1 cellular context compared by ENCODE assay signal in the genomic region with DNA sequence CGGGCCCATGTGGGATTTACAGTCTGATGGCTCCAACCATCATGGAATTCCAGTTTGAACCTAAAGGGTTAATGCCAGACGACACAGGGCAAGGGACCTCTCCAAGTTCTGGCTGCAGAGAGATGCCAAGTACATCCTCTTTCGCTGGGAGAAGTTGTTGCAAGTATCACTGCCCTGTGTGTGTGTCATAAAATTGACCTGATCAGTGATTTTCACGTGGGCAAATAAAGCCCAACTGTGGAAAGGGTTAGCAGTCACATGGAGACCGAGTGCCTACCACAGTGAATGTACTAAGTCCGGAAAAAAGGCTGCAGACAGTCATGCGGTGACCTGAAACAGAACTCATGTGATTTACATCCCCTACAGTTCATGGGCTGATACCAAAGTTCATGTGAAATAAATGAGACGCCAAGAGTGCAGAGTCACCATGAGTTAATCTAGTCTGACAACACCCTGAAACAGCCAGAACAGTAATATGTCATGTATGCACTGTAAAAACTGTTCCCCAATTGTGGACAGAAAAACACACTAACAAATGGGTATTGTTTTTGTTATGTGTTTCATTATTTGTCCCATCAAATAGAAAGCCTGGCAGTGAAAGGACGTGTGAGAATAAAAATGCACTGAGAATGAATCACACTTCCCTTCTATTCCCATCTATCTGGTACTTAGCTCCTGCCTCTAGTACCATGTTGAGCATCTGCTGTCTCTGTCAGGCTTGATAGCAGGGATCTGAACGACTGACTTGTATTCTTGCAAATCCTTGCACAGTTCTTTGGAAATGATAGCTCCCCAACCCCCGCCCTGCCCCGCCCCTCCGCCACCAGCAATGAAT.
TF ChIP-seq lines count a peak whose summit lies in the region.

No MANE protein-coding gene starts in this region.

TF ChIP-seq in K562, 482 proteins besides CTCF, POLR2A, EP300 and RAD21 (continued from another document and continues in another):
- TF ChIP-seq, protein P1, sequence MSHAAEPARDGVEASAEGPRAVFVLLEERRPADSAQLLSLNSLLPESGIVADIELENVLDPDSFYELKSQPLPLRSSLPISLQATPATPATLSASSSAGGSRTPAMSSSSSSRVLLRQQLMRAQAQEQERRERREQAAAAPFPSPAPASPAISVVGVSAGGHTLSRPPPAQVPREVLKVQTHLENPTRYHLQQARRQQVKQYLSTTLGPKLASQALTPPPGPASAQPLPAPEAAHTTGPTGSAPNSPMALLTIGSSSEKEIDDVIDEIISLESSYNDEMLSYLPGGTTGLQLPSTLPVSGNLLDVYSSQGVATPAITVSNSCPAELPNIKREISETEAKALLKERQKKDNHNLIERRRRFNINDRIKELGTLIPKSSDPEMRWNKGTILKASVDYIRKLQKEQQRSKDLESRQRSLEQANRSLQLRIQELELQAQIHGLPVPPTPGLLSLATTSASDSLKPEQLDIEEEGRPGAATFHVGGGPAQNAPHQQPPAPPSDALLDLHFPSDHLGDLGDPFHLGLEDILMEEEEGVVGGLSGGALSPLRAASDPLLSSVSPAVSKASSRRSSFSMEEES (CRISPR knock-in tag; IDR thresholded peaks at IDR 0.05) = 0 out of 2 replicates have a peak, but pooled peaks have one; percentile 9
- peak; percentile 66; the same call in 1 of the 2 replicates for TF ChIP-seq MAFF (IDR thresholded peaks at IDR 0.05; ENCODE audit: low read length)
- 0 out of 2 replicates have a peak, but pooled peaks have one; percentile 3 for TF ChIP-seq JUND (IDR thresholded peaks at IDR 0.05; ENCODE audit: borderline replicate concordance, low read depth, low read length)
- peak; percentile 69; the same call in 1 of the 3 replicates for TF ChIP-seq JUND (tag; IDR thresholded peaks at IDR 0.05; ENCODE audit: borderline replicate concordance, low read depth, low read length)
- TF ChIP-seq ZNF197 (CRISPR knock-in tag; IDR thresholded peaks at IDR 0.05; ENCODE audit: low read depth) = peak; percentile 44; the same call in 1 of the 2 replicates
- TF ChIP-seq MAFG (tag; conservative IDR thresholded peaks at IDR 0.05) = peak; percentile 89
- TF ChIP-seq, protein P2, sequence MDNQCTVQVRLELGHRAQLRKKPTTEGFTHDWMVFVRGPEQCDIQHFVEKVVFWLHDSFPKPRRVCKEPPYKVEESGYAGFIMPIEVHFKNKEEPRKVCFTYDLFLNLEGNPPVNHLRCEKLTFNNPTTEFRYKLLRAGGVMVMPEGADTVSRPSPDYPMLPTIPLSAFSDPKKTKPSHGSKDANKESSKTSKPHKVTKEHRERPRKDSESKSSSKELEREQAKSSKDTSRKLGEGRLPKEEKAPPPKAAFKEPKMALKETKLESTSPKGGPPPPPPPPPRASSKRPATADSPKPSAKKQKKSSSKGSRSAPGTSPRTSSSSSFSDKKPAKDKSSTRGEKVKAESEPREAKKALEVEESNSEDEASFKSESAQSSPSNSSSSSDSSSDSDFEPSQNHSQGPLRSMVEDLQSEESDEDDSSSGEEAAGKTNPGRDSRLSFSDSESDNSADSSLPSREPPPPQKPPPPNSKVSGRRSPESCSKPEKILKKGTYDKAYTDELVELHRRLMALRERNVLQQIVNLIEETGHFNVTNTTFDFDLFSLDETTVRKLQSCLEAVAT (IDR thresholded peaks at IDR 0.05) = 0 out of 4 replicates have a peak, but pooled peaks of 1 of the 2 experiments have one; percentile 49
- TF ChIP-seq C11orf30 (IDR thresholded peaks at IDR 0.05; ENCODE audit: low read depth) = peak; percentile 84
- TF ChIP-seq ELF1 (tag; IDR thresholded peaks at IDR 0.05) = peak; percentile 47; the same call in 1 of the 2 replicates
- TF ChIP-seq ZNF184 (CRISPR knock-in tag; IDR thresholded peaks at IDR 0.05) = no peak
- no peak for TF ChIP-seq KLF10 (CRISPR knock-in tag; IDR thresholded peaks at IDR 0.05)
- TF ChIP-seq, protein P3, sequence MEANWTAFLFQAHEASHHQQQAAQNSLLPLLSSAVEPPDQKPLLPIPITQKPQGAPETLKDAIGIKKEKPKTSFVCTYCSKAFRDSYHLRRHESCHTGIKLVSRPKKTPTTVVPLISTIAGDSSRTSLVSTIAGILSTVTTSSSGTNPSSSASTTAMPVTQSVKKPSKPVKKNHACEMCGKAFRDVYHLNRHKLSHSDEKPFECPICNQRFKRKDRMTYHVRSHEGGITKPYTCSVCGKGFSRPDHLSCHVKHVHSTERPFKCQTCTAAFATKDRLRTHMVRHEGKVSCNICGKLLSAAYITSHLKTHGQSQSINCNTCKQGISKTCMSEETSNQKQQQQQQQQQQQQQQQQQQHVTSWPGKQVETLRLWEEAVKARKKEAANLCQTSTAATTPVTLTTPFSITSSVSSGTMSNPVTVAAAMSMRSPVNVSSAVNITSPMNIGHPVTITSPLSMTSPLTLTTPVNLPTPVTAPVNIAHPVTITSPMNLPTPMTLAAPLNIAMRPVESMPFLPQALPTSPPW (CRISPR knock-in tag; IDR thresholded peaks at IDR 0.05) = 0 out of 2 replicates have a peak, but pooled peaks have one; percentile 8
- TF ChIP-seq NFE2 (IDR thresholded peaks at IDR 0.05; ENCODE audit: low read depth) = peak; percentile 82
- TF ChIP-seq JUNB (CRISPR knock-in tag; conservative IDR thresholded peaks at IDR 0.05) = no peak
- no peak for TF ChIP-seq POLR2G (IDR thresholded peaks at IDR 0.05; ENCODE audit: low read depth, low read length)
- TF ChIP-seq, protein P4, sequence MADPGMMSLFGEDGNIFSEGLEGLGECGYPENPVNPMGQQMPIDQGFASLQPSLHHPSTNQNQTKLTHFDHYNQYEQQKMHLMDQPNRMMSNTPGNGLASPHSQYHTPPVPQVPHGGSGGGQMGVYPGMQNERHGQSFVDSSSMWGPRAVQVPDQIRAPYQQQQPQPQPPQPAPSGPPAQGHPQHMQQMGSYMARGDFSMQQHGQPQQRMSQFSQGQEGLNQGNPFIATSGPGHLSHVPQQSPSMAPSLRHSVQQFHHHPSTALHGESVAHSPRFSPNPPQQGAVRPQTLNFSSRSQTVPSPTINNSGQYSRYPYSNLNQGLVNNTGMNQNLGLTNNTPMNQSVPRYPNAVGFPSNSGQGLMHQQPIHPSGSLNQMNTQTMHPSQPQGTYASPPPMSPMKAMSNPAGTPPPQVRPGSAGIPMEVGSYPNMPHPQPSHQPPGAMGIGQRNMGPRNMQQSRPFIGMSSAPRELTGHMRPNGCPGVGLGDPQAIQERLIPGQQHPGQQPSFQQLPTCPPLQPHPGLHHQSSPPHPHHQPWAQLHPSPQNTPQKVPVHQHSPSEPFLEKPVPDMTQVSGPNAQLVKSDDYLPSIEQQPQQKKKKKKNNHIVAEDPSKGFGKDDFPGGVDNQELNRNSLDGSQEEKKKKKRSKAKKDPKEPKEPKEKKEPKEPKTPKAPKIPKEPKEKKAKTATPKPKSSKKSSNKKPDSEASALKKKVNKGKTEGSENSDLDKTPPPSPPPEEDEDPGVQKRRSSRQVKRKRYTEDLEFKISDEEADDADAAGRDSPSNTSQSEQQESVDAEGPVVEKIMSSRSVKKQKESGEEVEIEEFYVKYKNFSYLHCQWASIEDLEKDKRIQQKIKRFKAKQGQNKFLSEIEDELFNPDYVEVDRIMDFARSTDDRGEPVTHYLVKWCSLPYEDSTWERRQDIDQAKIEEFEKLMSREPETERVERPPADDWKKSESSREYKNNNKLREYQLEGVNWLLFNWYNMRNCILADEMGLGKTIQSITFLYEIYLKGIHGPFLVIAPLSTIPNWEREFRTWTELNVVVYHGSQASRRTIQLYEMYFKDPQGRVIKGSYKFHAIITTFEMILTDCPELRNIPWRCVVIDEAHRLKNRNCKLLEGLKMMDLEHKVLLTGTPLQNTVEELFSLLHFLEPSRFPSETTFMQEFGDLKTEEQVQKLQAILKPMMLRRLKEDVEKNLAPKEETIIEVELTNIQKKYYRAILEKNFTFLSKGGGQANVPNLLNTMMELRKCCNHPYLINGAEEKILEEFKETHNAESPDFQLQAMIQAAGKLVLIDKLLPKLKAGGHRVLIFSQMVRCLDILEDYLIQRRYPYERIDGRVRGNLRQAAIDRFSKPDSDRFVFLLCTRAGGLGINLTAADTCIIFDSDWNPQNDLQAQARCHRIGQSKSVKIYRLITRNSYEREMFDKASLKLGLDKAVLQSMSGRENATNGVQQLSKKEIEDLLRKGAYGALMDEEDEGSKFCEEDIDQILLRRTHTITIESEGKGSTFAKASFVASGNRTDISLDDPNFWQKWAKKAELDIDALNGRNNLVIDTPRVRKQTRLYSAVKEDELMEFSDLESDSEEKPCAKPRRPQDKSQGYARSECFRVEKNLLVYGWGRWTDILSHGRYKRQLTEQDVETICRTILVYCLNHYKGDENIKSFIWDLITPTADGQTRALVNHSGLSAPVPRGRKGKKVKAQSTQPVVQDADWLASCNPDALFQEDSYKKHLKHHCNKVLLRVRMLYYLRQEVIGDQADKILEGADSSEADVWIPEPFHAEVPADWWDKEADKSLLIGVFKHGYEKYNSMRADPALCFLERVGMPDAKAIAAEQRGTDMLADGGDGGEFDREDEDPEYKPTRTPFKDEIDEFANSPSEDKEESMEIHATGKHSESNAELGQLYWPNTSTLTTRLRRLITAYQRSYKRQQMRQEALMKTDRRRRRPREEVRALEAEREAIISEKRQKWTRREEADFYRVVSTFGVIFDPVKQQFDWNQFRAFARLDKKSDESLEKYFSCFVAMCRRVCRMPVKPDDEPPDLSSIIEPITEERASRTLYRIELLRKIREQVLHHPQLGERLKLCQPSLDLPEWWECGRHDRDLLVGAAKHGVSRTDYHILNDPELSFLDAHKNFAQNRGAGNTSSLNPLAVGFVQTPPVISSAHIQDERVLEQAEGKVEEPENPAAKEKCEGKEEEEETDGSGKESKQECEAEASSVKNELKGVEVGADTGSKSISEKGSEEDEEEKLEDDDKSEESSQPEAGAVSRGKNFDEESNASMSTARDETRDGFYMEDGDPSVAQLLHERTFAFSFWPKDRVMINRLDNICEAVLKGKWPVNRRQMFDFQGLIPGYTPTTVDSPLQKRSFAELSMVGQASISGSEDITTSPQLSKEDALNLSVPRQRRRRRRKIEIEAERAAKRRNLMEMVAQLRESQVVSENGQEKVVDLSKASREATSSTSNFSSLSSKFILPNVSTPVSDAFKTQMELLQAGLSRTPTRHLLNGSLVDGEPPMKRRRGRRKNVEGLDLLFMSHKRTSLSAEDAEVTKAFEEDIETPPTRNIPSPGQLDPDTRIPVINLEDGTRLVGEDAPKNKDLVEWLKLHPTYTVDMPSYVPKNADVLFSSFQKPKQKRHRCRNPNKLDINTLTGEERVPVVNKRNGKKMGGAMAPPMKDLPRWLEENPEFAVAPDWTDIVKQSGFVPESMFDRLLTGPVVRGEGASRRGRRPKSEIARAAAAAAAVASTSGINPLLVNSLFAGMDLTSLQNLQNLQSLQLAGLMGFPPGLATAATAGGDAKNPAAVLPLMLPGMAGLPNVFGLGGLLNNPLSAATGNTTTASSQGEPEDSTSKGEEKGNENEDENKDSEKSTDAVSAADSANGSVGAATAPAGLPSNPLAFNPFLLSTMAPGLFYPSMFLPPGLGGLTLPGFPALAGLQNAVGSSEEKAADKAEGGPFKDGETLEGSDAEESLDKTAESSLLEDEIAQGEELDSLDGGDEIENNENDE (IDR thresholded peaks at IDR 0.05; ENCODE audit: low read depth, low read length) = no peak
- TF ChIP-seq ZNF224 (CRISPR knock-in tag; IDR thresholded peaks at IDR 0.05) = no peak
- TF ChIP-seq HDAC1 (IDR thresholded peaks at IDR 0.05) = 0 out of 4 replicates have a peak, but pooled peaks of 1 of the 2 experiments have one; percentile 25
- peak; percentile 30; the same call in 1 of the 2 replicates for TF ChIP-seq ZNF766 (CRISPR knock-in tag; conservative IDR thresholded peaks at IDR 0.05)
- no peak for TF ChIP-seq SRSF7 (optimal IDR thresholded peaks at IDR 0.05; ENCODE audit: low read depth, low read length)
- TF ChIP-seq MAZ (CRISPR knock-in tag; conservative IDR thresholded peaks at IDR 0.05 in 1 of 2, IDR thresholded peaks at IDR 0.05 in 1 of 2) = 0 out of 4 replicates have a peak, but pooled peaks of 1 of the 2 experiments have one; percentile 38
- TF ChIP-seq CBFA2T3 (IDR thresholded peaks at IDR 0.05) = peak; percentile 36
- TF ChIP-seq POLR2B (IDR thresholded peaks at IDR 0.05; ENCODE audit: low read depth, partially characterized antibody) = no peak
- no peak for TF ChIP-seq XRCC5 (IDR thresholded peaks at IDR 0.05; ENCODE audit: low read depth, low read length)
- TF ChIP-seq, protein P5, sequence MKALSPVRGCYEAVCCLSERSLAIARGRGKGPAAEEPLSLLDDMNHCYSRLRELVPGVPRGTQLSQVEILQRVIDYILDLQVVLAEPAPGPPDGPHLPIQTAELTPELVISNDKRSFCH (CRISPR knock-in tag; IDR thresholded peaks at IDR 0.05) = no peak
- TF ChIP-seq, protein P5 (tag; IDR thresholded peaks at IDR 0.05) = no peak
- peak in 1 of 2 experiments; percentile 25; a peak in 1 of 4 replicates for TF ChIP-seq TEAD1 (CRISPR knock-in tag; IDR thresholded peaks at IDR 0.05)
- TF ChIP-seq HMBOX1 (IDR thresholded peaks at IDR 0.05) = 0 out of 2 replicates have a peak, but pooled peaks have one; percentile 33
- peak; percentile 64; the same call in 1 of the 2 replicates for TF ChIP-seq DPF2 (IDR thresholded peaks at IDR 0.05)
- TF ChIP-seq EWSR1 (IDR thresholded peaks at IDR 0.05; ENCODE audit: borderline replicate concordance, low read depth, partially characterized antibody) = no peak
- no peak for TF ChIP-seq TCF3 (CRISPR knock-in tag; IDR thresholded peaks at IDR 0.05)
- TF ChIP-seq ZSCAN29 (IDR thresholded peaks at IDR 0.05) = no peak
- no peak for TF ChIP-seq ZBTB1 (CRISPR knock-in tag; IDR thresholded peaks at IDR 0.05; ENCODE audit: borderline replicate concordance, low read depth)
- TF ChIP-seq MAX (CRISPR knock-in tag; IDR thresholded peaks at IDR 0.05) = 0 out of 2 replicates have a peak, but pooled peaks have one; percentile 21
- no peak for TF ChIP-seq PHF8 (IDR thresholded peaks at IDR 0.05; ENCODE audit: borderline replicate concordance, low read length)
- TF ChIP-seq CCNT2 (IDR thresholded peaks at IDR 0.05; ENCODE audit: borderline replicate concordance, extremely low read depth, insufficient read length, low read depth, low read length) = no peak
- no peak for TF ChIP-seq BCL6 (CRISPR knock-in tag; IDR thresholded peaks at IDR 0.05)
- no peak for TF ChIP-seq ZNF121 (CRISPR knock-in tag; conservative IDR thresholded peaks at IDR 0.05)
- TF ChIP-seq ATF4 (CRISPR knock-in tag; IDR thresholded peaks at IDR 0.05) = 0 out of 2 replicates have a peak, but pooled peaks have one; percentile 5
- TF ChIP-seq ZNF830 (CRISPR knock-in tag; IDR thresholded peaks at IDR 0.05) = no peak
